8 cellular contexts compared by ENCODE assay signal in the genomic region with DNA sequence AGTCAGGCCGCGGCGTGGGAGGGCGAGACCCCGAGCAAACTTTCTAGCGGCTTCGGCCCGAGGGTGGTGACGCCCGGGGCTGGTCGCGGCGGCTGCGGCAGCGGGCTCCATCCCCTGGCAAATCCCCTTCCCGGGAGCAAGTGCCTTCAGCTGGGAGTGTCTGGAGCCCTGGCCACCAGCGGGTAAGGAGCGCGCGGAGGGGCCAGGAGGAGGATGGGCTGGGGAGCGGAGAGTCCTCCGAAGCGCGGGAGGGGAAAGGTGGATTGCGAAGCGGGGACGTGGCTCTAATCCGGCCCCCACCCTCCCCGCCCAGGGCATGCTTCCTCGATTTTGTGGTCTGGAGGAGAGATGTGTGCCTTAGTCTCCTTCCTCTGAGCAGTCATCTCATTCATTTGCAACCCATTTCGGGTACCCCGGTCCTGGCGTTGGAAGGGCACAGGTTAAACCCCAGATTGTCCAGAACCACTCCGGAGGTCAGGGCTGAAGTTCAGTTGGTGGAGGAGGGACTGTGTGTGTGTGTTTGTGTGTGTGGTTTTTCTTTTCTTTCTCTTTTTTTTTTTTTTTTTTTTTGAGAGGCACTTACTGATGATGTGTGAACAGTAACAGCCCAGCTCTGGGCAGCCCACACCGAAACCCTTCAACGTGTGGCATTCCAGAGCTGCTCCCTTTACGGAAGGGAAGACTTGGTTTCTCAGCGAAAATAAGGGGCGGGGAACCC. TPM values are rescaled to one million over a fixed set of nuclear protein-coding genes. Genes with fewer than 3 reads are reported as not detected.
A peak's percentile ranks its signal among the peaks of the same experiment; 100 is the strongest.
DNase-seq lines count a peak whose midpoint lies in the region; ATAC-seq lines count a peak whose summit lies in the region.

No MANE protein-coding gene starts in this region.

- H3K4me3 ChIP-seq in HUES6 (ENCODE audit: low read depth, low read length): peak overlapping the region; percentile 56

- CTCF ChIA-PET in activated CD4-positive, alpha-beta memory T cell treated with anti-CD3 and anti-CD28 coated beads, Interleukin-2, amount 10 ng/mL, durations not matched to agents 7 days and 5 days (lab: Charles Lee): no interaction called here

- in situ Hi-C loops in G401 (cut with HindIII; ENCODE audit: low sequenced_read_pairs): no loop called here

- no peak overlapping the region for H3K27ac ChIP-seq in HUES6 (ENCODE audit: low read depth, low read length)

- H3K27me3 ChIP-seq in HUES6 (ENCODE audit: control insufficient read depth, insufficient read depth, low read length): peaks cover 88% of the 10 kb centered on the region

- H3K27ac Mint-ChIP-seq in activated CD4-positive, alpha-beta memory T cell treated with anti-CD3 and anti-CD28 coated beads, Interleukin-2, amount 10 ng/mL, durations not matched to agents 7 days and 5 days: no peak overlapping the region
- H3K27ac Mint-ChIP-seq in naive thymus-derived CD8-positive, alpha-beta T cell: no peak overlapping the region

- no peaks in the 10 kb centered on the region for H3K9me3 Mint-ChIP-seq in activated CD4-positive, alpha-beta memory T cell treated with anti-CD3 and anti-CD28 coated beads, Interleukin-2, amount 10 ng/mL, durations not matched to agents 7 days and 5 days
- no peaks in the 10 kb centered on the region for H3K9me3 Mint-ChIP-seq in naive thymus-derived CD8-positive, alpha-beta T cell

- peak; percentile 68 for DNase-seq in G401 (ENCODE audit: low spot score)
- DNase-seq in activated CD4-positive, alpha-beta memory T cell treated with anti-CD3 and anti-CD28 coated beads, Interleukin-2, amount 10 ng/mL, durations not matched to agents 7 days and 5 days: no peak
- DNase-seq in fibroblast of peridontal ligament (ENCODE audit: extremely low read depth): peak; percentile 49
- DNase-seq in naive thymus-derived CD8-positive, alpha-beta T cell: no peak
- DNase-seq in GF-D8 (lab: John Stamatoyannopoulos, UW): no peak
- no peak for DNase-seq in NK-92 (lab: John Stamatoyannopoulos, UW; ENCODE audit: unreplicated experiment)

- no peaks in the 10 kb centered on the region for H3K36me3 Mint-ChIP-seq in activated CD4-positive, alpha-beta memory T cell treated with anti-CD3 and anti-CD28 coated beads, Interleukin-2, amount 10 ng/mL, durations not matched to agents 7 days and 5 days (ENCODE audit: low read depth)
- H3K36me3 Mint-ChIP-seq in naive thymus-derived CD8-positive, alpha-beta T cell: no peaks in the 10 kb centered on the region

- peaks cover 7% of the 10 kb centered on the region for H3K4me1 ChIP-seq in HUES6 (ENCODE audit: control insufficient read depth, insufficient read depth, low read length)

- peaks cover 52% of the 10 kb centered on the region for H3K27me3 Mint-ChIP-seq in activated CD4-positive, alpha-beta memory T cell treated with anti-CD3 and anti-CD28 coated beads, Interleukin-2, amount 10 ng/mL, durations not matched to agents 7 days and 5 days
- peaks cover 37 to 70% (median 50%) of the 10 kb centered on the region in 5 donors for H3K27me3 Mint-ChIP-seq in naive thymus-derived CD8-positive, alpha-beta T cell

- peak overlapping the region; percentile 79 for H3K9ac ChIP-seq in HUES6 (ENCODE audit: low read length)

- H3K4me3 Mint-ChIP-seq in activated CD4-positive, alpha-beta memory T cell treated with anti-CD3 and anti-CD28 coated beads, Interleukin-2, amount 10 ng/mL, durations not matched to agents 7 days and 5 days: peak overlapping the region; percentile 57
- H3K4me3 Mint-ChIP-seq in naive thymus-derived CD8-positive, alpha-beta T cell: peak overlapping the region in 9 of 10 donors; percentile 20 to 75 (median 55)

- H3K9me3 ChIP-seq in HUES6 (ENCODE audit: control insufficient read depth, insufficient read depth, low read depth, low read length): no peaks in the 10 kb centered on the region

- H3K4me1 Mint-ChIP-seq in activated CD4-positive, alpha-beta memory T cell treated with anti-CD3 and anti-CD28 coated beads, Interleukin-2, amount 10 ng/mL, durations not matched to agents 7 days and 5 days: peaks cover 13% of the 10 kb centered on the region
- H3K4me1 Mint-ChIP-seq in naive thymus-derived CD8-positive, alpha-beta T cell: peaks cover 2 to 20% (median 15%) of the 10 kb centered on the region in 4 donors

- H3K36me3 ChIP-seq in HUES6 (ENCODE audit: control insufficient read depth, insufficient read depth, low read length): no peaks in the 10 kb centered on the region

- POLR2A ChIA-PET in activated CD4-positive, alpha-beta memory T cell treated with anti-CD3 and anti-CD28 coated beads, Interleukin-2, amount 10 ng/mL, durations not matched to agents 7 days and 5 days (lab: Charles Lee): no interaction called here
- POLR2A ChIA-PET in naive thymus-derived CD8-positive, alpha-beta T cell (lab: Charles Lee): no interaction called here

- ATAC-seq in GM21529 (IDR thresholded peaks at IDR 0.05; ENCODE audit: unreplicated experiment): peak; percentile 27
- no peak for ATAC-seq in naive thymus-derived CD8-positive, alpha-beta T cell

RNA-seq across cellular contexts. Expression of a gene that starts 0.5 kb away (rescaled TPM):
- not detected in 2 replicates for total RNA-seq in G401 (2014; rRNA removed; shearing (Covaris generic))
- total RNA-seq in activated CD4-positive, alpha-beta memory T cell treated with anti-CD3 and anti-CD28 coated beads, Interleukin-2, amount 10 ng/mL, durations not matched to agents 7 days and 5 days: under 1 TPM; 0.10 to 0.48 TPM
- not detected for total RNA-seq in naive thymus-derived CD8-positive, alpha-beta T cell
- polyA plus RNA-seq in naive thymus-derived CD8-positive, alpha-beta T cell: under 1 TPM in 1 of 3 donors, not detected in 2; 0.05 TPM

Comparison
In these comparisons a context has a peak if more than half of its experiments do, and no peak if none do; other contexts are left out.
1. DNase-seq: peak in G401 (single experiment) and fibroblast of peridontal ligament (single experiment); none in activated CD4-positive, alpha-beta memory T cell treated with anti-CD3 and anti-CD28 coated beads, Interleukin-2, amount 10 ng/mL, durations not matched to agents 7 days and 5 days (single experiment), naive thymus-derived CD8-positive, alpha-beta T cell (0 of 10), GF-D8 (single experiment) and NK-92 (single experiment).